In the genomic region with DNA sequence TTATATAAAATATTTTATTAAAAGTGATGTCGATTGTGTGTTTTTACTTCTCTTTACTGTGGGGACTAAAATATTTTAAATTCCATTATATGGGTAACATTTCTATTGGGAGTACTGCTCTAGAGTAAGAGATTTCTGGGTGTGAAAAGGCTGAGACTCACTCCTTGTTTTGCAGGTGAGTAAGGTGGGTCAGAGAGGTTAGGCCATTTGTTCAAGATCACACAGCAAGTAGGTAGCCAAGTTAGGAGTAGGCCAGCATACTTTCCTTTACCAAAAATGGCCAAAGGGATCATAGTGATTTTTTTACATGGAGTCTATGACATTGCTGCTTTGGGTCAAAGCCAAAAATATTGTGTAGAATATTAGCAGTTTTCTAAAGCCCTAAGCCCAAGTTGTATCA, we compare ENCODE assay signal across 13 cellular contexts.
A peak's percentile ranks its signal among the peaks of the same experiment; 100 is the strongest.
DNase-seq lines count a peak whose midpoint lies in the region; TF ChIP-seq lines count a peak whose summit lies in the region.
"Had no signal": no experiment of that assay in that cellular context is flagged by ENCODE, and none has a peak within 500 bp of the region (broad histone marks: within the 10 kb centered on the region; RNA-seq: fewer than 3 reads in every experiment).

No MANE protein-coding gene starts in this region.

- H3K27ac ChIP-seq in BLaER1 = no peak overlapping the region
- 0 out of 2 replicates have a peak overlapping the region, but pooled peaks have one; percentile 37 for H3K27ac ChIP-seq in DOHH2 (ENCODE audit: low read depth, low read length)
- peak overlapping the region; percentile 41 to 91 (median 71) for H3K27ac ChIP-seq in sigmoid colon
- H3K27ac ChIP-seq in substantia nigra (ENCODE audit: low read depth, low read length, poor library complexity, severe bottlenecking) = no peak overlapping the region
- H3K27ac ChIP-seq: PC-9 had no signal

- H3K27me3 ChIP-seq in BLaER1 (no peaks in the 10 kb centered on the region), DOHH2 (ENCODE audit: control insufficient read depth, low read length) (no peaks in the 10 kb centered on the region), sigmoid colon (no peaks in the 10 kb centered on the region)

- H3K36me3 ChIP-seq in BLaER1 (peaks cover 41% of the 10 kb centered on the region), DOHH2 (ENCODE audit: control insufficient read depth, low read length) (no peaks in the 10 kb centered on the region), sigmoid colon (no peaks in the 10 kb centered on the region)

- H3K27ac Mint-ChIP-seq in dendritic cell treated with granulocyte-macrophage colony-stimulating factor and Interleukin-4, amounts not matched to agents 40 ng/mL and 50 ng/mL, for 4 days = peak overlapping the region; percentile 40

- no peaks in the 10 kb centered on the region for H3K27me3 Mint-ChIP-seq in dendritic cell treated with granulocyte-macrophage colony-stimulating factor and Interleukin-4, amounts not matched to agents 40 ng/mL and 50 ng/mL, for 4 days

- DNase-seq in sigmoid colon (no peak), NCI-H2107 treated with DMSO at 0.1 percent for 48 hours (lab: John Stamatoyannopoulos, UW; ENCODE audit: unreplicated experiment) (no peak), substantia nigra (lab: John Stamatoyannopoulos, UW) (no peak), SK-N-DZ (ENCODE audit: low spot score) (no peak)
- DNase-seq: COR-L47, HCEC 1CT, NCI-H226, NCI-H69, PC-9, SK-N-SH had no signal

- H3K4me3 ChIP-seq in BLaER1 (no peak overlapping the region), DOHH2 (ENCODE audit: low read length) (no peak overlapping the region), sigmoid colon (no peak overlapping the region)
- H3K4me3 ChIP-seq: PC-9 had no signal

- no peak for TF ChIP-seq POLR2A in sigmoid colon (IDR thresholded peaks at IDR 0.05)

- H3F3A ChIP-seq in DOHH2 (ENCODE audit: control insufficient read depth, insufficient read depth) = no peaks in the 10 kb centered on the region

- no peaks in the 10 kb centered on the region for H3K9me2 ChIP-seq in DOHH2 (replicated peaks; ENCODE audit: control insufficient read depth, low read length)
- H3K9me2 ChIP-seq: SK-N-SH had no signal

- no peaks in the 10 kb centered on the region for H3K9me3 Mint-ChIP-seq in dendritic cell treated with granulocyte-macrophage colony-stimulating factor and Interleukin-4, amounts not matched to agents 40 ng/mL and 50 ng/mL, for 4 days

- no peak overlapping the region for H3K4me3 Mint-ChIP-seq in dendritic cell treated with granulocyte-macrophage colony-stimulating factor and Interleukin-4, amounts not matched to agents 40 ng/mL and 50 ng/mL, for 4 days

- H3K4me1 Mint-ChIP-seq in dendritic cell treated with granulocyte-macrophage colony-stimulating factor and Interleukin-4, amounts not matched to agents 40 ng/mL and 50 ng/mL, for 4 days (ENCODE audit: low read depth) = peaks cover 92% of the 10 kb centered on the region

- intact Hi-C loops in dendritic cell treated with granulocyte-macrophage colony-stimulating factor and Interleukin-4, amounts not matched to agents 40 ng/mL and 50 ng/mL, for 4 days (cut with micrococcal nuclease) = no loop called here
- intact Hi-C loops in sigmoid colon (cut with DNase I) = no loop called here

- H3K9me3 ChIP-seq in BLaER1 = peaks cover 11% of the 10 kb centered on the region
- no peaks in the 10 kb centered on the region for H3K9me3 ChIP-seq in DOHH2 (ENCODE audit: control insufficient read depth, insufficient read depth, low read length)
- H3K9me3 ChIP-seq in sigmoid colon = no peaks in the 10 kb centered on the region
- H3K9me3 ChIP-seq: SK-N-SH had no signal

- 95 to 96% methylated on average over 1 of the region's 1 CpG for WGBS in sigmoid colon, 2 donors

- 0 out of 2 replicates have a peak overlapping the region, but pooled peaks have one; percentile 20 for H3K4me2 ChIP-seq in BLaER1
- no peak overlapping the region for H3K4me2 ChIP-seq in DOHH2 (ENCODE audit: low read length)
- H3K4me2 ChIP-seq: PC-9, SK-N-SH had no signal

- no peaks in the 10 kb centered on the region for H4K20me1 ChIP-seq in BLaER1
- no peaks in the 10 kb centered on the region for H4K20me1 ChIP-seq in DOHH2 (ENCODE audit: control insufficient read depth, insufficient read depth, low read depth, low read length)

- H3K4me1 ChIP-seq in BLaER1 (peaks cover 56% of the 10 kb centered on the region), DOHH2 (ENCODE audit: control insufficient read depth, low read length) (peaks cover 22% of the 10 kb centered on the region), sigmoid colon (peaks cover 0 to 62% (median 51%) of the 10 kb centered on the region in 4 donors)

- H3K9ac ChIP-seq in BLaER1 = no peak overlapping the region
- H3K9ac ChIP-seq: SK-N-SH had no signal

- no peak for TF ChIP-seq EP300 in sigmoid colon (IDR thresholded peaks at IDR 0.05)

- H3K36me3 Mint-ChIP-seq in dendritic cell treated with granulocyte-macrophage colony-stimulating factor and Interleukin-4, amounts not matched to agents 40 ng/mL and 50 ng/mL, for 4 days (ENCODE audit: low read depth) = peaks cover 70% of the 10 kb centered on the region

- no peaks in the 10 kb centered on the region for H3K79me2 ChIP-seq in DOHH2 (ENCODE audit: control insufficient read depth, low read length)

- no peak for TF ChIP-seq CTCF in DOHH2 (IDR thresholded peaks at IDR 0.05; ENCODE audit: low read depth, low read length, poor library complexity, severe bottlenecking)
- TF ChIP-seq CTCF in sigmoid colon (IDR thresholded peaks at IDR 0.05) = no peak

Comparison
In these comparisons a context has a peak if more than half of its experiments do, and no peak if none do; other contexts are left out.
1. H3K27ac ChIP-seq: peak in DOHH2 (single experiment) and sigmoid colon (4 of 4); none in BLaER1 (single experiment) and substantia nigra (single experiment).